In genomic region chr14:102146423-102146822, GRCh38 we compare ENCODE assay signal across 15 cellular contexts. TPM values are rescaled to one million over a fixed set of nuclear protein-coding genes. Genes with fewer than 3 reads are reported as not detected.
A peak's percentile ranks its signal among the peaks of the same experiment; 100 is the strongest.
DNase-seq lines count a peak whose midpoint lies in the region; ATAC-seq, FAIRE-seq and TF ChIP-seq lines count a peak whose summit lies in the region.
"Had no signal": no experiment of that assay in that cellular context is flagged by ENCODE, and none has a peak within 500 bp of the region (broad histone marks: within the 10 kb centered on the region; RNA-seq: fewer than 3 reads in every experiment).

No MANE protein-coding gene starts in this region.

- DNase-seq in activated T-cell treated with anti-CD3 and anti-CD28 coated beads, Interleukin-2, amount 50 U/mL, for 24 hours, result no peak
- no peak for DNase-seq in activated T-cell treated with anti-CD3 and anti-CD28 coated beads, Interleukin-2, amount 50 U/mL, for 4 hours
- no peak for DNase-seq in GM19239 (ENCODE audit: insufficient read length, low spot score)
- DNase-seq: 8988T, AML-193, Calu3, DMS 273 treated with DMSO at 0.1 percent for 48 hours, GM23248 had no signal

- no peak for FAIRE-seq in GM19239 (lab: Jason Lieb, UNC)
- FAIRE-seq: H54 had no signal

- no peak overlapping the region for H3K4me3 ChIP-seq in HEK293 (ENCODE audit: low read depth, low read length)
- H3K4me3 ChIP-seq: BLaER1, GM23248 had no signal

- no peak overlapping the region for H3K4me3 Mint-ChIP-seq in activated T-cell treated with anti-CD3 and anti-CD28 coated beads, Interleukin-2, amount 50 U/mL, for 24 hours
- no peak overlapping the region for H3K4me3 Mint-ChIP-seq in activated T-cell treated with anti-CD3 and anti-CD28 coated beads, Interleukin-2, amount 50 U/mL, for 4 hours
- H3K4me3 Mint-ChIP-seq in nephron, result peak overlapping the region in 1 of 3 experiments; percentile 2
- no peak overlapping the region for H3K4me3 Mint-ChIP-seq in stimulated activated memory B cell treated with anti-CD40 and anti-IgM and Interleukin-4, amounts not matched to agents 10 μg/mL and 1 μg/mL and 100 μg/mL, for 72 hours

- H3K9me3 ChIP-seq in HEK293 (ENCODE audit: control insufficient read depth, insufficient read depth, low read depth, low read length), result no peaks in the 10 kb centered on the region
- H3K9me3 ChIP-seq: BLaER1 had no signal

- H3K27me3 Mint-ChIP-seq in activated T-cell treated with anti-CD3 and anti-CD28 coated beads, Interleukin-2, amount 50 U/mL, for 24 hours, result no peaks in the 10 kb centered on the region
- no peaks in the 10 kb centered on the region for H3K27me3 Mint-ChIP-seq in activated T-cell treated with anti-CD3 and anti-CD28 coated beads, Interleukin-2, amount 50 U/mL, for 4 hours (ENCODE audit: low read depth)
- no peaks in the 10 kb centered on the region for H3K27me3 Mint-ChIP-seq in nephron (ENCODE audit: low read depth)
- no peaks in the 10 kb centered on the region for H3K27me3 Mint-ChIP-seq in stimulated activated memory B cell treated with anti-CD40 and anti-IgM and Interleukin-4, amounts not matched to agents 10 μg/mL and 1 μg/mL and 100 μg/mL, for 72 hours

- 0 out of 2 replicates have a peak, but pooled peaks cover under 1% of the 10 kb centered on the region for H3K4me1 ChIP-seq in HEK293 (ENCODE audit: control insufficient read depth, insufficient read depth, low read length)

- CTCF ChIA-PET in HEK293 (lab: Yijun Ruan, JAX), result interaction anchor here (0.7 kb wide), 1 partner anchor 37 kb away, joined by 3 read pairs; no protein-coding TSS in a partner anchor

- no peaks in the 10 kb centered on the region for H3K9me3 Mint-ChIP-seq in activated T-cell treated with anti-CD3 and anti-CD28 coated beads, Interleukin-2, amount 50 U/mL, for 24 hours
- no peaks in the 10 kb centered on the region for H3K9me3 Mint-ChIP-seq in activated T-cell treated with anti-CD3 and anti-CD28 coated beads, Interleukin-2, amount 50 U/mL, for 4 hours
- H3K9me3 Mint-ChIP-seq in nephron, result no peaks in the 10 kb centered on the region
- no peaks in the 10 kb centered on the region for H3K9me3 Mint-ChIP-seq in stimulated activated memory B cell treated with anti-CD40 and anti-IgM and Interleukin-4, amounts not matched to agents 10 μg/mL and 1 μg/mL and 100 μg/mL, for 72 hours

- H3K27ac Mint-ChIP-seq in activated T-cell treated with anti-CD3 and anti-CD28 coated beads, Interleukin-2, amount 50 U/mL, for 24 hours, result peak overlapping the region; percentile 71
- H3K27ac Mint-ChIP-seq in nephron, result peak overlapping the region; percentile 26 to 43 (median 40)
- peak overlapping the region; percentile 7 for H3K27ac Mint-ChIP-seq in stimulated activated memory B cell treated with anti-CD40 and anti-IgM and Interleukin-4, amounts not matched to agents 10 μg/mL and 1 μg/mL and 100 μg/mL, for 72 hours

- H3K27ac ChIP-seq in HEK293 (ENCODE audit: extremely low read depth, low read depth, low read length), result no peak overlapping the region
- H3K27ac ChIP-seq: BLaER1, GM23248 had no signal

- TF ChIP-seq CTCF in HEK293 (tag by site-specific recombination; IDR thresholded peaks at IDR 0.05) (no peak), nephron (IDR thresholded peaks at IDR 0.05; ENCODE audit: unreplicated experiment in 3 of 3) (no peak)

- H3K4me1 Mint-ChIP-seq in activated T-cell treated with anti-CD3 and anti-CD28 coated beads, Interleukin-2, amount 50 U/mL, for 24 hours (ENCODE audit: low read depth), result peaks cover 46% of the 10 kb centered on the region
- peaks cover 36% of the 10 kb centered on the region for H3K4me1 Mint-ChIP-seq in activated T-cell treated with anti-CD3 and anti-CD28 coated beads, Interleukin-2, amount 50 U/mL, for 4 hours (ENCODE audit: low read depth)
- H3K4me1 Mint-ChIP-seq in nephron, result peaks cover 44% of the 10 kb centered on the region
- H3K4me1 Mint-ChIP-seq in stimulated activated memory B cell treated with anti-CD40 and anti-IgM and Interleukin-4, amounts not matched to agents 10 μg/mL and 1 μg/mL and 100 μg/mL, for 72 hours, result peaks cover 38% of the 10 kb centered on the region

- ATAC-seq in activated T-cell treated with anti-CD3 and anti-CD28 coated beads, Interleukin-2, amount 50 U/mL, for 4 hours, result no peak
- no peak for ATAC-seq in stimulated activated memory B cell treated with anti-CD40 and anti-IgM and Interleukin-4, amounts not matched to agents 10 μg/mL and 1 μg/mL and 100 μg/mL, for 72 hours
- ATAC-seq in GM21515 (IDR thresholded peaks at IDR 0.05; ENCODE audit: unreplicated experiment), result no peak
- ATAC-seq: HCT116 had no signal

- peaks cover 0 to 11% of the 10 kb centered on the region in 2 experiments; a peak in 1 of 3 replicates for H3K36me3 ChIP-seq in HEK293 (ENCODE audit: control insufficient read depth in 2 of 2, insufficient read depth in 1 of 2, low read length in 2 of 2)

- POLR2A ChIA-PET in HEK293 (lab: Yijun Ruan, JAX), result no interaction called here

- H3K36me3 Mint-ChIP-seq in activated T-cell treated with anti-CD3 and anti-CD28 coated beads, Interleukin-2, amount 50 U/mL, for 24 hours (ENCODE audit: low read depth), result peaks cover 56% of the 10 kb centered on the region
- H3K36me3 Mint-ChIP-seq in activated T-cell treated with anti-CD3 and anti-CD28 coated beads, Interleukin-2, amount 50 U/mL, for 4 hours (ENCODE audit: insufficient read depth), result peaks cover 12% of the 10 kb centered on the region
- H3K36me3 Mint-ChIP-seq in nephron (ENCODE audit: low read depth), result peaks cover 12% of the 10 kb centered on the region
- H3K36me3 Mint-ChIP-seq in stimulated activated memory B cell treated with anti-CD40 and anti-IgM and Interleukin-4, amounts not matched to agents 10 μg/mL and 1 μg/mL and 100 μg/mL, for 72 hours, result peaks cover 41% of the 10 kb centered on the region

TF ChIP-seq in HEK293, 187 proteins besides CTCF, POLR2A, EP300 and RAD21:
- no peak for TF ChIP-seq PRDM1 (tag by site-specific recombination; IDR thresholded peaks at IDR 0.05)
- no peak for TF ChIP-seq ZNF157 (tag by site-specific recombination; IDR thresholded peaks at IDR 0.05)
- TF ChIP-seq SCRT1 (tag by site-specific recombination; IDR thresholded peaks at IDR 0.05; ENCODE audit: borderline replicate concordance), result peak; percentile 70; the same call in 1 of the 2 replicates
- peak; percentile 79 for TF ChIP-seq SCRT2 (tag by site-specific recombination; IDR thresholded peaks at IDR 0.05)

RNA-seq across cellular contexts. Expression of gene WDR20, which starts 6.7 kb away (rescaled TPM):
- 10 to 100 TPM; 28.7 to 33.9 (median 29.9) TPM for total RNA-seq in activated T-cell treated with anti-CD3 and anti-CD28 coated beads, Interleukin-2, amount 50 U/mL, for 4 hours

RNA-seq across cellular contexts. Expression of gene HSP90AA1, which starts 59.6 kb away (rescaled TPM):
- total RNA-seq in activated T-cell treated with anti-CD3 and anti-CD28 coated beads, Interleukin-2, amount 50 U/mL, for 4 hours, result 1,000 to 10,000 TPM; 1,385 to 1,509 (median 1,444) TPM

Comparison
In these comparisons a context has a peak if more than half of its experiments do, and no peak if none do; other contexts are left out.
1. H3K27ac Mint-ChIP-seq: peak in every context shown above with its lines; median percentile 71 in activated T-cell treated with anti-CD3 and anti-CD28 coated beads, Interleukin-2, amount 50 U/mL, for 24 hours; 40 in nephron; 7 in stimulated activated memory B cell treated with anti-CD40 and anti-IgM and Interleukin-4, amounts not matched to agents 10 μg/mL and 1 μg/mL and 100 μg/mL, for 72 hours.